25 cellular contexts compared by ENCODE assay signal in genomic region chr5:2423634-2424033, GRCh38.
A peak's percentile ranks its signal among the peaks of the same experiment; 100 is the strongest.
DNase-seq lines count a peak whose midpoint lies in the region; ATAC-seq, FAIRE-seq and TF ChIP-seq lines count a peak whose summit lies in the region.
"Had no signal": no experiment of that assay in that cellular context is flagged by ENCODE, and none has a peak within 500 bp of the region (broad histone marks: within the 10 kb centered on the region; RNA-seq: fewer than 3 reads in every experiment).

No MANE protein-coding gene starts in this region.

- H3K36me3 Mint-ChIP-seq in WTC11, result peaks cover 15% of the 10 kb centered on the region
- H3K36me3 Mint-ChIP-seq: CD14-positive monocyte; CD4-positive, alpha-beta memory T cell; CD4-positive, CD25-positive, alpha-beta regulatory T cell; CD8-positive, alpha-beta memory T cell had no signal

- no peaks in the 10 kb centered on the region for H3K36me3 ChIP-seq in kidney (ENCODE audit: control insufficient read depth in 1 of 2, insufficient read depth in 2 of 2, low read length in 2 of 2)
- H3K36me3 ChIP-seq in colonic mucosa, result no peaks in the 10 kb centered on the region
- no peaks in the 10 kb centered on the region for H3K36me3 ChIP-seq in mammary epithelial cell (ENCODE audit: insufficient read depth, low read length)
- H3K36me3 ChIP-seq: BE2C, BLaER1 had no signal

- in situ Hi-C loops in mammary epithelial cell (cut with MboI; ENCODE audit: low sequenced_read_pairs in 2 of 2), result no loop called here

- H3K9ac ChIP-seq in kidney (ENCODE audit: low read length in 2 of 2), result no peak overlapping the region
- H3K9ac ChIP-seq in colonic mucosa (ENCODE audit: low read depth in 2 of 2, low read length in 2 of 2), result no peak overlapping the region
- H3K9ac ChIP-seq in mammary epithelial cell (ENCODE audit: insufficient read depth, low read length), result no peak overlapping the region
- H3K9ac ChIP-seq: BLaER1 had no signal

- no peaks in the 10 kb centered on the region for H3K79me2 ChIP-seq in mammary epithelial cell (ENCODE audit: insufficient read depth, low read length)

- no peak overlapping the region for H3K4me3 ChIP-seq in kidney (ENCODE audit: low read length in 2 of 2)
- H3K4me3 ChIP-seq in colonic mucosa, result no peak overlapping the region
- no peak overlapping the region for H3K4me3 ChIP-seq in mammary epithelial cell (replicated peaks in 1 of 3; ENCODE audit: insufficient read depth in 1 of 3, low read depth in 2 of 3, low read length in 3 of 3)
- H3K4me3 ChIP-seq: BLaER1, GM12878 had no signal

- TF ChIP-seq POLR2A in GM12891 (IDR thresholded peaks at IDR 0.05; ENCODE audit: low read depth, low read length), result no peak

- no peaks in the 10 kb centered on the region for H3K27me3 ChIP-seq in colonic mucosa
- H3K27me3 ChIP-seq in mammary epithelial cell (ENCODE audit: insufficient read depth, low read length), result no peaks in the 10 kb centered on the region
- H3K27me3 ChIP-seq: BE2C, BLaER1 had no signal

- CTCF ChIA-PET in WTC11 (lab: Charles Lee) (no interaction called here), mammary epithelial cell (lab: Charles Lee; ENCODE audit: low non-redundant PET) (no interaction called here)

- no peaks in the 10 kb centered on the region for H3K4me1 Mint-ChIP-seq in WTC11
- H3K4me1 Mint-ChIP-seq: CD14-positive monocyte; CD4-positive, alpha-beta memory T cell; CD4-positive, CD25-positive, alpha-beta regulatory T cell; CD8-positive, alpha-beta memory T cell had no signal

- 49% methylated on average over 2 of the region's 2 CpGs for WGBS in mammary epithelial cell (ENCODE audit: low coverage, missing lambda C conversion rate)

- TF ChIP-seq CTCF in WTC11 (IDR thresholded peaks at IDR 0.05) (no peak), kidney (IDR thresholded peaks at IDR 0.05; ENCODE audit: borderline replicate concordance, extremely low read depth, insufficient read depth) (no peak), colonic mucosa (IDR thresholded peaks at IDR 0.05) (no peak), mammary epithelial cell (conservative IDR thresholded peaks at IDR 0.05 in 1 of 2, IDR thresholded peaks at IDR 0.05 in 1 of 2; ENCODE audit: extremely low read depth in 1 of 2, insufficient read depth in 1 of 2, low read depth in 1 of 2, low read length in 2 of 2) (no peak)

- dilution Hi-C loops in mammary epithelial cell (cut with HindIII; ENCODE audit: low sequenced_read_pairs), result no loop called here

- no peak overlapping the region for H2AFZ ChIP-seq in mammary epithelial cell (ENCODE audit: low read depth, low read length)

- BruUV-seq in mammary epithelial cell (replicated peaks; lab: Mats Ljungman, UMichigan), result no TSS peak

- no peaks in the 10 kb centered on the region; the same call in 1 of the 2 replicates for H3K27me3 Mint-ChIP-seq in WTC11 (ENCODE audit: low read depth)
- H3K27me3 Mint-ChIP-seq: CD4-positive, alpha-beta memory T cell had no signal

- ATAC-seq in WTC11 (no peak), GM18870 (IDR thresholded peaks at IDR 0.05; ENCODE audit: unreplicated experiment) (no peak)
- ATAC-seq: GM12878 had no signal

- intact Hi-C loops in kidney (cut with DNase I), result no loop called here
- intact Hi-C loops in colonic mucosa (cut with DNase I), result no loop called here
- intact Hi-C loops in mammary epithelial cell (cut with micrococcal nuclease), result no loop called here

- H3K27ac ChIP-seq in kidney (ENCODE audit: low read depth in 2 of 2, low read length in 2 of 2), result no peak overlapping the region
- H3K27ac ChIP-seq in colonic mucosa, result no peak overlapping the region
- no peak overlapping the region for H3K27ac ChIP-seq in mammary epithelial cell (ENCODE audit: insufficient read depth, low read depth, low read length)
- H3K27ac ChIP-seq: BLaER1 had no signal

- peak; percentile 55 for FAIRE-seq in colon (lab: Jason Lieb, UNC)
- FAIRE-seq in kidney (lab: Jason Lieb, UNC), result peak; percentile 49
- FAIRE-seq in GM12891 (lab: Jason Lieb, UNC), result no peak
- FAIRE-seq: GM12878 had no signal

- H3K9me3 ChIP-seq in kidney (ENCODE audit: control insufficient read depth in 1 of 2, low read length in 2 of 2) (peaks cover 4 to 7% of the 10 kb centered on the region in 2 donors), colonic mucosa (no peaks in the 10 kb centered on the region), mammary epithelial cell (replicated peaks; ENCODE audit: insufficient read depth, low read length) (peaks cover 6% of the 10 kb centered on the region)
- H3K9me3 ChIP-seq: BE2C had no signal

- H3K4me2 ChIP-seq in mammary epithelial cell (ENCODE audit: insufficient read depth, low read depth, low read length), result no peak overlapping the region
- H3K4me2 ChIP-seq: BLaER1 had no signal

- no peak overlapping the region for H3K4me3 Mint-ChIP-seq in WTC11
- H3K4me3 Mint-ChIP-seq: CD14-positive monocyte; CD4-positive, alpha-beta memory T cell; CD4-positive, CD25-positive, alpha-beta regulatory T cell; CD8-positive, alpha-beta memory T cell had no signal

- H4K20me1 ChIP-seq in mammary epithelial cell (ENCODE audit: insufficient read depth, low read length), result no peaks in the 10 kb centered on the region
- H4K20me1 ChIP-seq: BLaER1 had no signal

- no peaks in the 10 kb centered on the region for H3K4me1 ChIP-seq in kidney (ENCODE audit: control insufficient read depth in 1 of 2, insufficient read depth in 1 of 2, low read depth in 1 of 2, low read length in 2 of 2)
- no peaks in the 10 kb centered on the region for H3K4me1 ChIP-seq in colonic mucosa
- no peaks in the 10 kb centered on the region for H3K4me1 ChIP-seq in mammary epithelial cell (ENCODE audit: insufficient read depth, low read length)
- H3K4me1 ChIP-seq: BE2C had no signal

- peaks cover 75% of the 10 kb centered on the region for H3K9me3 Mint-ChIP-seq in WTC11

- H3K27ac Mint-ChIP-seq in WTC11, result no peak overlapping the region
- H3K27ac Mint-ChIP-seq: CD14-positive monocyte; CD4-positive, alpha-beta memory T cell; CD4-positive, CD25-positive, alpha-beta regulatory T cell; CD8-positive, alpha-beta memory T cell had no signal

- DNase-seq in WTC11 (ENCODE audit: low spot score) (no peak), kidney (no peak), colonic mucosa (no peak), GM12891 (ENCODE audit: insufficient read length, low spot score) (no peak), mammary epithelial cell (no peak)
- DNase-seq: 8988T; ACHN; BE2C; C1 segment of cervical spinal cord; CD4-positive, alpha-beta memory T cell; CD4-positive, CD25-positive, alpha-beta regulatory T cell; CD8-positive, alpha-beta memory T cell; COR-L47; DMS 273 treated with DMSO at 0.1 percent for 48 hours; DMS153; DMS53; DMS79; DND-41; EL; GDM1 had no signal

- POLR2A ChIA-PET in WTC11 (lab: Charles Lee), result no interaction called here

TF ChIP-seq in WTC11, 78 proteins besides CTCF, POLR2A, EP300 and RAD21:
- TF ChIP-seq GTF2I (CRISPR knock-in tag; conservative IDR thresholded peaks at IDR 0.05) (0 out of 2 replicates have a peak, but pooled peaks have one; percentile 18), MYBL2 (CRISPR knock-in tag; IDR thresholded peaks at IDR 0.05) (no peak)

TF ChIP-seq in GM12891, 5 proteins besides CTCF, POLR2A, EP300 and RAD21:
- no peak for TF ChIP-seq TAF1 (IDR thresholded peaks at IDR 0.05; ENCODE audit: low read depth, low read length)
- no peak for TF ChIP-seq PAX5 (IDR thresholded peaks at IDR 0.05; ENCODE audit: insufficient read depth, low read length, severe bottlenecking)
